ENCODE assay signal across 13 cellular contexts in the genomic region with DNA sequence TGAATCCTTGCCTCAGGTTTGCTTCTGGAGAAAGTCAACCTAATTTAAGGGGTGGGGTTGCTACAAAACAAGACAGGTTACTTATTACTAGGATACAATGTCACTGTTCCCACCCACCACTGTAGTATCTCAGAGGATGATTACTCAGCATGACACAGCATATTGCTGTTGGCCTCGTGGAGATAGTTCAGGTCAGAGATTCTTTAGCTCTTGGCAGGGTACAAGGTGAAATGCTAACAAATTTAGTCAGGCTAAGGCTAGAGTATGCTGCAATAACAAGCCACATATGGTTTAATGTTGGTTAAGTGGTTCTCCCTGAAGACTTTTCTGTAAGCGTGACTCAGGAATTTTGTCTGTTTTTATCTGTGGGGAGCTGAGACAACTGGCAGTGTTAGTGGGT.
"Had no signal": no experiment of that assay in that cellular context is flagged by ENCODE, and none has a peak within 500 bp of the region (broad histone marks: within the 10 kb centered on the region; RNA-seq: fewer than 3 reads in every experiment).

No MANE protein-coding gene starts in this region.

- DNase-seq: activated CD4-positive, alpha-beta T cell treated with anti-CD3 and anti-CD28 coated beads, Interleukin-2, amount 50 U/mL, for 4 hours; activated CD4-positive, CD25-positive, alpha-beta regulatory T cell treated with anti-CD3 and anti-CD28 coated beads, Interleukin-2, amount 50 U/mL, for 72 hours; activated naive CD4-positive, alpha-beta T cell treated with anti-CD3 and anti-CD28 coated beads, Interleukin-2, amount 10 ng/mL, durations not matched to agents 7 days and 5 days; hippocampal formation; left ventricle myocardium inferior; naive thymus-derived CD8-positive, alpha-beta T cell; pancreas; stimulated activated naive B cell treated with anti-CD40 and anti-IgM and Interleukin-4, amounts not matched to agents 10 μg/mL and 1 μg/mL and 100 μg/mL, for 72 hours; thyroid gland had no signal

- H3K9me3 Mint-ChIP-seq: activated naive CD4-positive, alpha-beta T cell treated with anti-CD3 and anti-CD28 coated beads, Interleukin-2, amount 10 ng/mL, durations not matched to agents 7 days and 5 days; activated T-helper 17 cell treated with anti-CD3 and anti-CD28 coated beads, Interleukin-2, amount 50 U/mL, for 72 hours had no signal

- ATAC-seq: activated T-helper 17 cell treated with anti-CD3 and anti-CD28 coated beads, Interleukin-2, amount 50 U/mL, for 72 hours; naive thymus-derived CD8-positive, alpha-beta T cell; pancreas; stimulated activated naive B cell treated with anti-CD40 and anti-IgM and Interleukin-4, amounts not matched to agents 10 μg/mL and 1 μg/mL and 100 μg/mL, for 72 hours had no signal

- H3K4me1 Mint-ChIP-seq: activated naive CD4-positive, alpha-beta T cell treated with anti-CD3 and anti-CD28 coated beads, Interleukin-2, amount 10 ng/mL, durations not matched to agents 7 days and 5 days; activated T-helper 17 cell treated with anti-CD3 and anti-CD28 coated beads, Interleukin-2, amount 50 U/mL, for 72 hours; memory B cell had no signal

- H3K36me3 Mint-ChIP-seq: activated naive CD4-positive, alpha-beta T cell treated with anti-CD3 and anti-CD28 coated beads, Interleukin-2, amount 10 ng/mL, durations not matched to agents 7 days and 5 days had no signal

- H3K27ac Mint-ChIP-seq: activated naive CD4-positive, alpha-beta T cell treated with anti-CD3 and anti-CD28 coated beads, Interleukin-2, amount 10 ng/mL, durations not matched to agents 7 days and 5 days; activated T-helper 17 cell treated with anti-CD3 and anti-CD28 coated beads, Interleukin-2, amount 50 U/mL, for 72 hours; memory B cell; naive thymus-derived CD8-positive, alpha-beta T cell; stimulated activated naive B cell treated with anti-CD40 and anti-IgM and Interleukin-4, amounts not matched to agents 10 μg/mL and 1 μg/mL and 100 μg/mL, for 72 hours had no signal

- H3K4me3 Mint-ChIP-seq: activated naive CD4-positive, alpha-beta T cell treated with anti-CD3 and anti-CD28 coated beads, Interleukin-2, amount 10 ng/mL, durations not matched to agents 7 days and 5 days; activated T-helper 17 cell treated with anti-CD3 and anti-CD28 coated beads, Interleukin-2, amount 50 U/mL, for 72 hours; memory B cell; naive thymus-derived CD8-positive, alpha-beta T cell; stimulated activated naive B cell treated with anti-CD40 and anti-IgM and Interleukin-4, amounts not matched to agents 10 μg/mL and 1 μg/mL and 100 μg/mL, for 72 hours had no signal

- H3K4me3 ChIP-seq: ascending aorta, breast epithelium, left ventricle myocardium inferior, pancreas, thyroid gland had no signal
